ENCODE assay signal across 8 cellular contexts in the genomic region with DNA sequence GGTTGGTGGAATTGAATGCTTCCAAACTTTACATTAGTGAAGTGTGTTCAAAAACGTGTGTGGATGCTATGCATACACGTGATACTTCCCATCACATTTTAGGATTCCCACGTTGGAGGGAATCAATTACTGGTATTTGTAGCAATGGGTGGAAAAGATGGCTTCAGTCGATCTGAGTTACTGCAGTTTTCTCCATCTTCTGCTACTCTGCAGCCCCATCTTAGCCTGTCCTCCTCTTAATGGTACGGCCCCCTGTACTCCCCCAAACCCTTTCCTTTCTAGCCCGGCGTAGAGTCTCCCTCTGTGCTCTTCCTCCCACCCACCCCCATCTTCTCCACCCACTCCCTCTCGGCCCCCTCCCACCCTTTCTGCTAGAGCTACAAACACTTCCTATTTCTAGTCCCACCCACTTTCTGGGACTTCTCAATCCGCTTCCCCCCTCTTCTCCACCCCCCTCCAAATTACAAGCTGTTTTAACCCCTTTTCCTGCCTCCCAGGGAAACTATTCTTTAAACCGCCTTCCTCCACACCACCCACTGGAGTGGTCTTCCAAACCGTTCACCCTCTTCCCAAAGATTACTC. TPM values are rescaled to one million over a fixed set of nuclear protein-coding genes. Genes with fewer than 3 reads are reported as not detected.
DNase-seq lines count a peak whose midpoint lies in the region; ATAC-seq, FAIRE-seq and TF ChIP-seq lines count a peak whose summit lies in the region.

No MANE protein-coding gene starts in this region.

- WGBS in upper lobe of left lung, 2 donors: 1 to 4% methylated on average over 11 of the region's 11 CpGs

- DNase-seq in GM12891 (ENCODE audit: insufficient read length, low spot score) (no peak), RPMI8226 (peak; percentile 22), medulla oblongata (ENCODE audit: extremely low spot score) (peak; percentile 48), upper lobe of left lung (peak in 1 of 2 donors; percentile 36), T-helper 9 cell (no peak)

- H3K36me3 ChIP-seq in ACC112 (ENCODE audit: insufficient read depth, low read length) (no peaks in the 10 kb centered on the region; the same call in 1 of the 2 replicates), upper lobe of left lung (peaks cover 0 to 5% (median 2%) of the 10 kb centered on the region in 4 donors)

- H3K27me3 ChIP-seq in ACC112 (ENCODE audit: insufficient read depth, low read length) (no peaks in the 10 kb centered on the region), upper lobe of left lung (no peaks in the 10 kb centered on the region)

- no peak for FAIRE-seq in GM12891 (lab: Jason Lieb, UNC)

- peak overlapping the region; percentile 50 for H2AFZ ChIP-seq in ACC112 (ENCODE audit: low read length, unreplicated experiment)

- H3K79me2 ChIP-seq in ACC112 (ENCODE audit: control insufficient read depth, insufficient read depth, low read length, unreplicated experiment): peaks cover 90% of the 10 kb centered on the region

- H3K27ac ChIP-seq in ACC112 (ENCODE audit: low read depth, low read length): peak overlapping the region; percentile 80
- H3K27ac ChIP-seq in cingulate gyrus (ENCODE audit: low read depth, low read length): peak overlapping the region; percentile 81
- H3K27ac ChIP-seq in upper lobe of left lung: peak overlapping the region; percentile 92 to 99 (median 96)

- H3K4me3 ChIP-seq in ACC112 (ENCODE audit: low read depth, low read length): peak overlapping the region; percentile 100
- peak overlapping the region; percentile 85 to 99 (median 95) for H3K4me3 ChIP-seq in upper lobe of left lung

- no peaks in the 10 kb centered on the region for H3K9me3 ChIP-seq in upper lobe of left lung

- TF ChIP-seq POLR2A in GM12891 (IDR thresholded peaks at IDR 0.05; ENCODE audit: low read depth, low read length) (no peak), upper lobe of left lung (IDR thresholded peaks at IDR 0.05) (no peak)

- TF ChIP-seq CTCF in upper lobe of left lung (IDR thresholded peaks at IDR 0.05): no peak

- ATAC-seq in upper lobe of left lung (ENCODE audit: low FRiP score in 2 of 2) (peak in 1 of 2 donors; percentile 38), HG03097 (IDR thresholded peaks at IDR 0.05; ENCODE audit: low FRiP score, unreplicated experiment) (no peak)

- TF ChIP-seq EP300 in upper lobe of left lung (IDR thresholded peaks at IDR 0.05): no peak

- H3K4me1 ChIP-seq in ACC112 (ENCODE audit: control insufficient read depth, insufficient read depth, low read length, unreplicated experiment) (peaks cover 28% of the 10 kb centered on the region), upper lobe of left lung (peaks cover 21 to 44% (median 24%) of the 10 kb centered on the region in 4 donors)

TF ChIP-seq in GM12891, 5 proteins besides CTCF, POLR2A, EP300 and RAD21:
- TF ChIP-seq TAF1 (IDR thresholded peaks at IDR 0.05; ENCODE audit: low read depth, low read length) (no peak), SPI1 (IDR thresholded peaks at IDR 0.05; ENCODE audit: low read depth, low read length) (peak; percentile 65; the same call in 1 of the 2 replicates), POLR2AphosphoS5 (IDR thresholded peaks at IDR 0.05; ENCODE audit: low read depth, low read length) (no peak), PAX5 (IDR thresholded peaks at IDR 0.05; ENCODE audit: insufficient read depth, low read length, severe bottlenecking) (no peak), POU2F2 (IDR thresholded peaks at IDR 0.05; ENCODE audit: low read depth, low read length) (no peak)
TF ChIP-seq in GM12891: peak in this region for 1.

RNA-seq across cellular contexts. Expression of a gene that starts 1.1 kb away (rescaled TPM):
- 83.6 TPM for polyA plus RNA-seq in GM12891 (2012; ENCODE audit: low read depth, missing spikeins)
- 100 to 1,000 TPM in 1 of 6 donors, 10 to 100 TPM in 5; 33.5 to 103 (median 70.6) TPM for total RNA-seq in upper lobe of left lung

RNA-seq across cellular contexts. Expression of a gene that starts 1.2 kb away (rescaled TPM):
- 52.6 TPM for polyA plus RNA-seq in GM12891 (2012; ENCODE audit: low read depth, missing spikeins)
- 10 to 100 TPM; 10.9 to 38.8 (median 28.4) TPM for total RNA-seq in upper lobe of left lung

RNA-seq across cellular contexts. Expression of a gene that starts 25.8 kb away (rescaled TPM):
- polyA plus RNA-seq in GM12891 (2012; ENCODE audit: low read depth, missing spikeins): 0.31 TPM
- total RNA-seq in upper lobe of left lung: 10 to 100 TPM in 4 of 6 donors, 1 to 10 TPM in 2; 4.5 to 32.0 (median 15.8) TPM

RNA-seq across cellular contexts. Expression of a gene that starts 55.7 kb away (rescaled TPM):
- polyA plus RNA-seq in GM12891 (2012; ENCODE audit: low read depth, missing spikeins): 2.1 TPM
- total RNA-seq in upper lobe of left lung: 10 to 100 TPM; 24.1 to 41.2 (median 30.5) TPM

Comparison
In these comparisons a context has a peak if more than half of its experiments do, and no peak if none do; other contexts are left out.
1. DNase-seq: peak in RPMI8226 (single experiment) and medulla oblongata (single experiment); none in GM12891 (single experiment) and T-helper 9 cell (single experiment).
2. Peak in every context shown above with its lines, with median percentiles within 50 percentile points of each other: H3K27ac ChIP-seq.